In the genomic region with DNA sequence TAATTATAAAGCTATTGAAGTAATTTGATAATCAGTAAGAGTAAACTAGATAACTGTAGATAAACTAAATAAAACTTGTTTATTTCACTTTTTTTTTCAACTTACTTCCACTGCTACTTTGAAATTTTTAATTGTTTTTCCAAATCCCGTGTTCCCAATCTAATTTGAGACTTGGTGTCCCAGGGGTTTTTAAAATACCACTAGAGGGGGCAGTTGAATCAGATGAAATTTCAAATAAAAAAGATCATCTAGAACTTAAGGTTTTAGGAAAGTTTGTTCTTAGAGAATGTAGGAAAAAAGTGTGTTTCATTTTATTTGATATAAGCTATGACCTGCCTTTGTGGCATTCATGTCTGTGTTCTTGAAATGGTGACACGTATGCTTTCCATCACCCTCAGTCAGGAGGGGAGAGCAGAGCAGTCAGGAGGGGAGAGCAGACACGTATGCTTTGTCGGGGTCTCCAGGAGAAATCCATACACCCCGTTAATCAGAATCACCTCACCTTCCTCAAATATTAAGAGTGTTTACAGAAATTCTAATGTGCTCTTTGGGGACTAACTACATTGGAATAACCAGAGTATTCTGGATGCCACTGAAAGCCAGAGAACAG, we compare ENCODE assay signal across 10 cellular contexts. TPM values are rescaled to one million over a fixed set of nuclear protein-coding genes. Genes with fewer than 3 reads are reported as not detected.
DNase-seq lines count a peak whose midpoint lies in the region; ATAC-seq and TF ChIP-seq lines count a peak whose summit lies in the region.
"Had no signal": no experiment of that assay in that cellular context is flagged by ENCODE, and none has a peak within 500 bp of the region (broad histone marks: within the 10 kb centered on the region; RNA-seq: fewer than 3 reads in every experiment).

No MANE protein-coding gene starts in this region.

- in situ Hi-C loops in SK-MEL-5 (cut with HindIII; ENCODE audit: low pct_unique_long_range_greater_than_20kb, low sequenced_read_pairs) = no loop called here

- CTCF ChIA-PET in GM10248 (lab: Yijun Ruan, JAX) = interaction anchor here (1.0 to 6.7 kb wide), 6 partner anchors 9 to 700 kb away, joined by 3 to 65 read pairs (median 6); no protein-coding TSS in a partner anchor

- H3K27ac ChIP-seq in 22Rv1 = no peak overlapping the region
- H3K27ac ChIP-seq in foreskin keratinocyte = no peak overlapping the region

- ATAC-seq in foreskin keratinocyte = no peak
- ATAC-seq in omental fat pad (ENCODE audit: low FRiP score) = no peak

- peaks cover 20% of the 10 kb centered on the region for H3K27me3 ChIP-seq in foreskin keratinocyte

- TF ChIP-seq CTCF in 22Rv1 (IDR thresholded peaks at IDR 0.05) (peak; percentile 75), GM10248 (IDR thresholded peaks at IDR 0.05; ENCODE audit: control extremely low read depth, extremely low read depth, low read depth, missing control alignments) (peak; percentile 31), foreskin keratinocyte (conservative IDR thresholded peaks at IDR 0.05) (peak; percentile 72), omental fat pad (IDR thresholded peaks at IDR 0.05) (no peak)

- DNase-seq in GM10248 (ENCODE audit: extremely low spot score) (no peak), SK-MEL-5 (ENCODE audit: low read depth, low spot score) (peak; percentile 32), foreskin keratinocyte (no peak), Ammon's horn (ENCODE audit: low spot score) (no peak), omental fat pad (ENCODE audit: low spot score) (no peak), cerebellar nuclear complex (lab: John Stamatoyannopoulos, UW) (no peak)
- no peak for DNase-seq in effector CD8-positive, alpha-beta T cell (lab: John Stamatoyannopoulos, UW)
- DNase-seq: activated naive CD4-positive, alpha-beta T cell had no signal

- H3K4me1 ChIP-seq in foreskin keratinocyte = no peaks in the 10 kb centered on the region

- POLR2A ChIA-PET in GM10248 (lab: Yijun Ruan, JAX) = no interaction called here

RNA-seq across cellular contexts. Expression of gene C10orf67, which starts 49.9 kb away (rescaled TPM):
- total RNA-seq in SK-MEL-5 (2014; rRNA removed; shearing (Covaris generic)) = not detected in 2 replicates
- polyA plus RNA-seq in SK-MEL-5 (2015; cell fraction: cytosol; rRNA removed) = not detected in 2 replicates
- polyA plus RNA-seq in SK-MEL-5 (2015; cell fraction: nucleus; rRNA removed) = not detected in 2 replicates
- total RNA-seq in foreskin keratinocyte = 0.10 and 0.11 TPM in 2 replicates
- polyA plus RNA-seq in foreskin keratinocyte = 0.02 and 0.18 TPM in 2 replicates
- total RNA-seq in omental fat pad = under 1 TPM in 2 of 4 donors, not detected in 2; 0.09 to 0.60 TPM
- total RNA-seq: H4 had no signal

Comparison
In these comparisons a context has a peak if more than half of its experiments do, and no peak if none do; other contexts are left out.
1. CTCF ChIP-seq: peak in 22Rv1 (single experiment), GM10248 (single experiment) and foreskin keratinocyte (single experiment); none in omental fat pad (0 of 3).